8 cellular contexts compared by ENCODE assay signal in the genomic region with DNA sequence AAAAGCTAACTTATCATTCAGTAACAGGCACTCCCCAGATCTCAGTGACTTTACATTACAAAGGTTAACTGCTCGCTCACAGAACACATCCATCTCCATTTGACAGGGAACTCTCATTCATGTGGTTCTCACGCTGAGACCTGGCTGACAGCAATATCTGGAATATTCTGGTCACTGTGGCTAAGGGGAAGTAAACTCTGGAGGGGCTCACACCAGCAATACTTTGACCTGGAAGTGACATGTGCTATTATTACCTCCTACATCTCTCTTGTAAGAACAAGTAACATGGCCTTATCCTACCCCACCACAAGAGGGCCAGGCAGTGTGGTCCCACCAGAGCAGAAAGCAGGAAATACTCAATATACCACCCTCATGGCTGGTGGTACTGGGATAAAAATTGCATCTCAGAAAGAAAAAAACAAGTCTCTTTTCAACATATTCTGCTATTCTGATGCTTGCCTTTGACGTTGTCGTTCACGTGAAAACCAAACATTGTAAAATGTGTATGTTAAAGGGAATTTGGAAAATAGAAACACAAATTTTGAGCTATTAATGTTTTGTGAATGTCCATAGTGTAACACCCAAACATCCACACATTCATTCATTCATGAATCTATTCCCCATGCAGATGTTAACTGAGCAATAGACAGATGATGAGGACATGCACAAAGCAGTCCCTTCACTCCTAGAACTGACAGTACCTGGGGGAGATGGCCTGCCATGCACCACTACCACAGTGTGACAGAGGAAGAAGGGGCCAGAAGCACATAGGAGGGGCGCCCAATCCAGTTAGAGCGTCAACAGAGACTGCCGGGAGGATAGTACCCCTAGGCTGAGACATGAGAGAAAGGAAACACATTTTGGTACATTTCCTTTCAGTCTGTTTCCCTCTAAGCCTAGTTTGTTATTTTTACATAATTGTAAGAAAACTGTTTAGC.
DNase-seq lines count a peak whose midpoint lies in the region; ATAC-seq lines count a peak whose summit lies in the region.

No MANE protein-coding gene starts in this region.

- DNase-seq in GM04504 (ENCODE audit: low read depth) (peak; percentile 0), LoVo (ENCODE audit: low spot score) (peak; percentile 22), SW480 (ENCODE audit: low spot score) (peak; percentile 65), astrocyte of the hippocampus (ENCODE audit: low read depth, low spot score) (peak; percentile 53), lung microvascular endothelial cell (ENCODE audit: low read depth in 2 of 2) (peak; percentile 54 to 59), DMS79 treated with DMSO at 0.1 percent for 48 hours (lab: John Stamatoyannopoulos, UW) (no peak)
- DNase-seq in stimulated activated naive CD8-positive, alpha-beta T cell treated with anti-CD3 and anti-CD28 coated beads, Interleukin-15, Interleukin-2, amounts not matched to agents 100 U/mL and 50 U/mL, for 24 hours: peak; percentile 53

- ATAC-seq in GM21723 (IDR thresholded peaks at IDR 0.05; ENCODE audit: unreplicated experiment): peak; percentile 87
- peak; percentile 90 for ATAC-seq in stimulated activated naive CD8-positive, alpha-beta T cell treated with anti-CD3 and anti-CD28 coated beads, Interleukin-15, Interleukin-2, amounts not matched to agents 100 U/mL and 50 U/mL, for 24 hours
